Comparison of ENCODE assay signal across 8 cellular contexts in the genomic region with DNA sequence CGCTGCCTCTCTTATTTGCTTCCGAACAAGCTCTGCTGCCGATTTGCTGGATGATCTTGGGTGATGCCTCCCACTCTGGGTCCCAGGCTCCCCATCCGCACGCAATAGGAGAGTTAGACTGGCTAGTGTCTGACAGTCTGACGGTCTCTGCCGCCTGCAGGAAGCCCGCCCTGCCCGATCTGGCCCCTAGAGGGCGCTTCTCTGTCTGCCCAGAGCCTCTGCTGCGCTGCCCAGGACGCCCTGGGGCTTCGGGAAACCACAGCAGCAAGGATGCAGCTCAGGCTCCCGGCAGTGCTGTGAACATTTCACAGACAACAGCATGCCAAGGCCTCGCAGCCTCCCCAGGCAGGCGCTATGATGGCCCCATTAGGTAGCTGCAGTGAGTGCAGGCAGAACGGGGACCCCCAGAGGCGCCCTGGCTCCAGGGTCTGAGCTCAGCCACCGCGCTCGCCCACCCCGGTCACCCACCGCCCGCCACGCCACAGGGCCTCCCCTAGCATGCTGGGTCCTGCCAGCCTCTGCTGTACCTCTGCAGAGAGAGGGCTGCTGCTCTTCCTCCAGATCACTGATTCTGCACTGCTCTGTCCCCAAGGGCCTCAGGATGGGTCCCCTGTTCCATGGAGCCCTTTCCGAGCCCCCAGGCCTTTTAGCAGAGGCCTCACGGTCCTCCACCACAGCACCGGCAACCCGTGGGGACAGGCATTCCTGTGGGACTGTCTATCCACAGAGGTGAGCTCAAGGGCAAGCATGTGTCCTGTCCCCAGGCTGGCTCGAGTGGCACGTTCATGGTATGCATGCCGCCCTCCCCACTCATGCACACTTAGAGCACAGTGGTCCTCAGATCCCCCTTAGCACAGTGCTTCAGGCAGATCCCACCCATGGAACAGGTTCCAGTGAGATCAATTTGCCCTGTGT. TPM values are rescaled to one million over a fixed set of nuclear protein-coding genes. Genes with fewer than 3 reads are reported as not detected.
DNase-seq lines count a peak whose midpoint lies in the region; TF ChIP-seq lines count a peak whose summit lies in the region.

No MANE protein-coding gene starts in this region.

- H4K20me1 ChIP-seq in Karpas-422 (ENCODE audit: insufficient read depth, low read depth, low read length) = no peaks in the 10 kb centered on the region

- H3K4me1 ChIP-seq in Karpas-422 (ENCODE audit: low read length) (peaks cover 9% of the 10 kb centered on the region), SJSA1 (replicated peaks) (peaks cover 11% of the 10 kb centered on the region)

- H3K27me3 ChIP-seq in Karpas-422 (ENCODE audit: low read length) (no peaks in the 10 kb centered on the region), SJSA1 (replicated peaks) (no peaks in the 10 kb centered on the region)

- no peak overlapping the region for H2AFZ ChIP-seq in Karpas-422 (ENCODE audit: low read length)

- DNase-seq in DMS 273 (lab: John Stamatoyannopoulos, UW; ENCODE audit: unreplicated experiment) (peak; percentile 89), Karpas-422 (peak; percentile 92), SJSA1 (ENCODE audit: low read depth in 1 of 2, low spot score in 2 of 2) (peak; percentile 69 to 88), foreskin fibroblast (peak; percentile 78 to 93), nucleus accumbens (lab: John Stamatoyannopoulos, UW) (peak in 53 of 56 donors; percentile 17 to 90 (median 67)), substantia nigra (lab: John Stamatoyannopoulos, UW) (peak; percentile 33 to 91 (median 74)), OCI-M2 (lab: John Stamatoyannopoulos, UW; ENCODE audit: unreplicated experiment) (no peak)
- peak; percentile 91 for DNase-seq in activated effector memory CD4-positive, alpha-beta T cell treated with anti-CD3 and anti-CD28 coated beads, Interleukin-2, amount 50 U/mL, for 16 hours

- H3K27ac ChIP-seq in Karpas-422 (ENCODE audit: low read length) (no peak overlapping the region), SJSA1 (no peak overlapping the region), substantia nigra (ENCODE audit: low read depth, low read length, poor library complexity, severe bottlenecking) (peak overlapping the region; percentile 38)

- H3K9ac ChIP-seq in Karpas-422 (ENCODE audit: low read length) = no peak overlapping the region

- no peaks in the 10 kb centered on the region for H3K9me2 ChIP-seq in Karpas-422 (replicated peaks; ENCODE audit: insufficient read depth, low read length)

- H3K79me2 ChIP-seq in Karpas-422 (ENCODE audit: low read length) = no peaks in the 10 kb centered on the region

- TF ChIP-seq CTCF in foreskin fibroblast (IDR thresholded peaks at IDR 0.05; ENCODE audit: low read depth, low read length) = peak; percentile 96

- no peak overlapping the region for H3K4me3 ChIP-seq in Karpas-422 (ENCODE audit: low read length)
- H3K4me3 ChIP-seq in SJSA1 = no peak overlapping the region
- H3K4me3 ChIP-seq in foreskin fibroblast (ENCODE audit: low read depth in 1 of 2, low read length in 2 of 2) = no peak overlapping the region

- H3K4me2 ChIP-seq in Karpas-422 (ENCODE audit: low read depth, low read length, poor library complexity, severe bottlenecking) = no peak overlapping the region

- H3K9me3 ChIP-seq in Karpas-422 (ENCODE audit: low read length) (no peaks in the 10 kb centered on the region; the same call in 1 of the 2 replicates), SJSA1 (replicated peaks) (no peaks in the 10 kb centered on the region)

- H3K36me3 ChIP-seq in Karpas-422 (ENCODE audit: insufficient read depth, low read length) (no peaks in the 10 kb centered on the region), SJSA1 (no peaks in the 10 kb centered on the region)

RNA-seq across cellular contexts. Expression of a gene that starts 4.3 kb away (rescaled TPM):
- total RNA-seq in Karpas-422 (2014; rRNA removed; shearing (Covaris generic); ENCODE audit: low replicate concordance) = 0.22 and 0.43 TPM in 2 replicates
- not detected in 2 replicates for total RNA-seq in SJSA1 (2014; rRNA removed; shearing (Covaris generic))

RNA-seq across cellular contexts. Expression of a gene that starts 30.8 kb away (rescaled TPM):
- total RNA-seq in Karpas-422 (2014; rRNA removed; shearing (Covaris generic); ENCODE audit: low replicate concordance) = not detected in 2 replicates
- not detected in 2 replicates for total RNA-seq in SJSA1 (2014; rRNA removed; shearing (Covaris generic))

RNA-seq across cellular contexts. Expression of a gene that starts 57.5 kb away (rescaled TPM):
- 11.0 and 29.2 TPM in 2 replicates for total RNA-seq in Karpas-422 (2014; rRNA removed; shearing (Covaris generic); ENCODE audit: low replicate concordance)
- total RNA-seq in SJSA1 (2014; rRNA removed; shearing (Covaris generic)) = 2.8 and 5.4 TPM in 2 replicates
